ENCODE assay signal across 16 cellular contexts in genomic region chr22:45429424-45429823, GRCh38. TPM values are rescaled to one million over a fixed set of nuclear protein-coding genes. Genes with fewer than 3 reads are reported as not detected.
DNase-seq lines count a peak whose midpoint lies in the region; ATAC-seq and TF ChIP-seq lines count a peak whose summit lies in the region.
"Had no signal": no experiment of that assay in that cellular context is flagged by ENCODE, and none has a peak within 500 bp of the region (broad histone marks: within the 10 kb centered on the region; RNA-seq: fewer than 3 reads in every experiment).

No MANE protein-coding gene starts in this region.

- H3K9me3 Mint-ChIP-seq in memory B cell: peaks cover 3% of the 10 kb centered on the region
- H3K9me3 Mint-ChIP-seq in stimulated activated naive B cell treated with anti-CD40 and anti-IgM and Interleukin-4, amounts not matched to agents 10 μg/mL and 1 μg/mL and 100 μg/mL, for 72 hours: peaks cover 2 to 8% of the 10 kb centered on the region in 2 donors
- H3K9me3 Mint-ChIP-seq: CD8-positive, alpha-beta T cell had no signal

- H3K4me3 Mint-ChIP-seq in memory B cell: peak overlapping the region; percentile 40
- peak overlapping the region; percentile 18 to 41 for H3K4me3 Mint-ChIP-seq in stimulated activated naive B cell treated with anti-CD40 and anti-IgM and Interleukin-4, amounts not matched to agents 10 μg/mL and 1 μg/mL and 100 μg/mL, for 72 hours
- H3K4me3 Mint-ChIP-seq: CD8-positive, alpha-beta T cell had no signal

- peaks cover 23% of the 10 kb centered on the region for H3K4me1 Mint-ChIP-seq in memory B cell
- peaks cover 19 to 21% of the 10 kb centered on the region in 2 donors for H3K4me1 Mint-ChIP-seq in stimulated activated naive B cell treated with anti-CD40 and anti-IgM and Interleukin-4, amounts not matched to agents 10 μg/mL and 1 μg/mL and 100 μg/mL, for 72 hours

- peak; percentile 0 for DNase-seq in Ammon's horn (ENCODE audit: low spot score)
- DNase-seq in RWPE2 (ENCODE audit: low spot score): peak; percentile 47
- no peak for DNase-seq in memory B cell (ENCODE audit: low spot score in 2 of 2)
- no peak for DNase-seq in stimulated activated naive B cell treated with anti-CD40 and anti-IgM and Interleukin-4, amounts not matched to agents 10 μg/mL and 1 μg/mL and 100 μg/mL, for 72 hours
- DNase-seq in esophagus squamous epithelium (lab: John Stamatoyannopoulos, UW): no peak
- DNase-seq in AG08396 (ENCODE audit: low spot score): no peak
- DNase-seq: CD8-positive, alpha-beta T cell; DMS79 treated with DMSO at 0.1 percent for 48 hours; NCI-H1436 treated with DMSO at 0.1 percent for 48 hours; NCI-H69; NK-92 treated with Interleukin-12 subunit alpha and Interleukin-12 subunit beta, amount 100 ng/mL, for 24 hours; OCI-M1; RPMI8226 had no signal

- H3K27ac Mint-ChIP-seq in memory B cell: no peak overlapping the region
- peak overlapping the region; percentile 3 for H3K27ac Mint-ChIP-seq in stimulated activated naive B cell treated with anti-CD40 and anti-IgM and Interleukin-4, amounts not matched to agents 10 μg/mL and 1 μg/mL and 100 μg/mL, for 72 hours
- H3K27ac Mint-ChIP-seq: CD8-positive, alpha-beta T cell had no signal

- ATAC-seq in RWPE2 (ENCODE audit: low read depth) (no peak), memory B cell (ENCODE audit: low read depth) (no peak), GM18861 (IDR thresholded peaks at IDR 0.05; ENCODE audit: unreplicated experiment) (no peak)
- no peak for ATAC-seq in stimulated activated naive B cell treated with anti-CD40 and anti-IgM and Interleukin-4, amounts not matched to agents 10 μg/mL and 1 μg/mL and 100 μg/mL, for 72 hours (replicated peaks)
- ATAC-seq: A549; CD8-positive, alpha-beta T cell; HCT116 had no signal

- H3K27me3 ChIP-seq in RWPE2 (ENCODE audit: insufficient read depth, poor library complexity, severe bottlenecking): no peaks in the 10 kb centered on the region
- H3K27me3 ChIP-seq in esophagus squamous epithelium: no peaks in the 10 kb centered on the region

- no peak overlapping the region for H3K27ac ChIP-seq in RWPE2 (ENCODE audit: poor library complexity, severe bottlenecking)
- no peak overlapping the region for H3K27ac ChIP-seq in esophagus squamous epithelium
- H3K27ac ChIP-seq: A549 had no signal

- no peak for TF ChIP-seq POLR2A in esophagus squamous epithelium (IDR thresholded peaks at IDR 0.05)

- intact Hi-C loops in esophagus squamous epithelium (cut with DNase I): no loop called here

- H3K36me3 ChIP-seq in RWPE2 (ENCODE audit: low read depth) (no peaks in the 10 kb centered on the region), esophagus squamous epithelium (no peaks in the 10 kb centered on the region)

- no peak overlapping the region for H3K4me3 ChIP-seq in RWPE2 (ENCODE audit: severe bottlenecking)
- no peak overlapping the region for H3K4me3 ChIP-seq in esophagus squamous epithelium
- H3K4me3 ChIP-seq: A549 had no signal

- TF ChIP-seq CTCF in RWPE2 (IDR thresholded peaks at IDR 0.05; ENCODE audit: poor library complexity, severe bottlenecking) (no peak), esophagus squamous epithelium (IDR thresholded peaks at IDR 0.05) (no peak)

- no peaks in the 10 kb centered on the region for H3K4me1 ChIP-seq in RWPE2 (ENCODE audit: insufficient read depth, poor library complexity, severe bottlenecking)
- peaks cover 0 to 12% (median 1%) of the 10 kb centered on the region in 3 donors for H3K4me1 ChIP-seq in esophagus squamous epithelium
- H3K4me1 ChIP-seq: A549 had no signal

- H3K36me3 Mint-ChIP-seq in memory B cell: peaks cover 2% of the 10 kb centered on the region
- H3K36me3 Mint-ChIP-seq in stimulated activated naive B cell treated with anti-CD40 and anti-IgM and Interleukin-4, amounts not matched to agents 10 μg/mL and 1 μg/mL and 100 μg/mL, for 72 hours: peaks cover 4 to 5% of the 10 kb centered on the region in 2 donors
- H3K36me3 Mint-ChIP-seq: CD8-positive, alpha-beta T cell had no signal

- 87 to 91% methylated on average over 8 to 10 of the region's 10 CpGs for WGBS in esophagus squamous epithelium, 2 donors

- H3K9me3 ChIP-seq in RWPE2 (ENCODE audit: severe bottlenecking): no peaks in the 10 kb centered on the region
- peaks cover 0 to 3% (median 0%) of the 10 kb centered on the region in 3 donors for H3K9me3 ChIP-seq in esophagus squamous epithelium
- H3K9me3 ChIP-seq: A549 had no signal

- H3K27me3 Mint-ChIP-seq in memory B cell: peaks cover 10% of the 10 kb centered on the region
- H3K27me3 Mint-ChIP-seq in stimulated activated naive B cell treated with anti-CD40 and anti-IgM and Interleukin-4, amounts not matched to agents 10 μg/mL and 1 μg/mL and 100 μg/mL, for 72 hours: peaks cover 13 to 23% of the 10 kb centered on the region in 2 donors

RNA-seq across cellular contexts. Expression of gene RIBC2, which starts 15.9 kb away (rescaled TPM):
- total RNA-seq in esophagus squamous epithelium: under 1 TPM in 3 of 4 donors, not detected in 1; 0.19 to 0.76 (median 0.75) TPM

RNA-seq across cellular contexts. Expression of gene SMC1B, which starts 16.0 kb away (rescaled TPM):
- total RNA-seq in esophagus squamous epithelium: not detected
- total RNA-seq: CD8-positive, alpha-beta T cell had no signal

Comparison
In these comparisons a context has a peak if more than half of its experiments do, and no peak if none do; other contexts are left out.
1. DNase-seq: peak in Ammon's horn (single experiment) and RWPE2 (single experiment); none in memory B cell (0 of 2), stimulated activated naive B cell treated with anti-CD40 and anti-IgM and Interleukin-4, amounts not matched to agents 10 μg/mL and 1 μg/mL and 100 μg/mL, for 72 hours (single experiment), esophagus squamous epithelium (single experiment) and AG08396 (single experiment).